In the genomic region with DNA sequence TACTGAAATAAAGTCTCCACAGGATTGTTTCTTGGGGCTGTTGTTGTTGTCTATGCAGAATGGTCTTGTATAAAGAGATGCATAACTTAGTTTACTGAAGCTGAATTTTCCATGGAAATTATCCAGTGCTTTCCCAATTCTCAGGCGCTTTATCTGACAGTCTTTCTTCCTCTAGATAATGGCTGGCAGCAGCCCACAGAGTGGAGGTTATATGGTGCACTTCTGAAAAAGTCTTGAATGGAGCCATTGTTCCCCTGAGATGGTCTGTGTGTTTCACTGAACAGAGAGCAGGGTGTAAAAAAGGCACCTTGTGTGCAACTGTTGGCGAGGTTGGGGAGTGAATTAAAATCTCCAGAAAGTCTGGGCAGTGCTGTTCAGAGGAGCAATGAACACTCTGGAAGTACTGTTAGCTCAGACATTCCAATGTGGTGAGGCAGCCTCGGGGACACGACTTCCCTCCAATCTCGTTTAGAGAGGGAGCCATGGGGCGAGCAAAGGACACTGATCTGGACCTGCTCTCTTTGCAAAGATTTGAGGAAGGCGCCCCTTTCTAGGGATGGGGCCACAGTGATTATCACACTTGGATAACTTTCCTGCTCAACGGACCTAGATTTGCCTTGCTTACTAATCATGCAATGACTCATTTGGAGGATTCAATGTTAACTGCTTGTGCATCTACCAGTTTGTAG, we compare ENCODE assay signal across 8 cellular contexts. TPM values are rescaled to one million over a fixed set of nuclear protein-coding genes. Genes with fewer than 3 reads are reported as not detected.
A peak's percentile ranks its signal among the peaks of the same experiment; 100 is the strongest.
DNase-seq lines count a peak whose midpoint lies in the region; ATAC-seq, FAIRE-seq and TF ChIP-seq lines count a peak whose summit lies in the region.
"Had no signal": no experiment of that assay in that cellular context is flagged by ENCODE, and none has a peak within 500 bp of the region (broad histone marks: within the 10 kb centered on the region; RNA-seq: fewer than 3 reads in every experiment).

No MANE protein-coding gene starts in this region.

- H3K14ac ChIP-seq in H1 (ENCODE audit: insufficient read length), result no peak overlapping the region

- H3K9me3 ChIP-seq in H1 (ENCODE audit: insufficient read depth in 2 of 2, low read depth in 1 of 2, low read length in 1 of 2) (no peaks in the 10 kb centered on the region), lower lobe of right lung (no peaks in the 10 kb centered on the region)

- no peak overlapping the region for H3K4ac ChIP-seq in H1 (replicated peaks; ENCODE audit: insufficient read length, low read depth, low read length)

- H3K4me2 ChIP-seq in H1 (ENCODE audit: insufficient read depth in 1 of 2, low read depth in 2 of 2, low read length in 2 of 2), result no peak overlapping the region

- TF ChIP-seq EP300 in H1 (IDR thresholded peaks at IDR 0.05; ENCODE audit: borderline replicate concordance in 1 of 2, low read depth in 2 of 2, low read length in 2 of 2), result no peak

- ATAC-seq in lower lobe of right lung, result peak; percentile 73
- ATAC-seq in HG02571 (IDR thresholded peaks at IDR 0.05; ENCODE audit: unreplicated experiment), result no peak

- H3K27me3 ChIP-seq in H1 (replicated peaks in 1 of 4; ENCODE audit: control insufficient read depth in 3 of 4, extremely low read depth in 1 of 4, insufficient read depth in 3 of 4, low read length in 3 of 4) (peaks cover 25 to 65% (median 50%) of the 10 kb centered on the region in 4 experiments), lower lobe of right lung (ENCODE audit: low read depth) (peaks cover 18% of the 10 kb centered on the region)

- H2AFZ ChIP-seq in H1 (ENCODE audit: low read length), result no peak overlapping the region

- intact Hi-C loops in lower lobe of right lung (cut with DNase I), result no loop called here

- CTCF ChIA-PET in H1 (lab: Charles Lee; ENCODE audit: partially characterized antibody), result interaction anchor here (1.0 to 2.0 kb wide), 10 partner anchors 10 to 127 kb away, joined by 3 to 7 read pairs (median 3); no protein-coding TSS in a partner anchor

- no peak for TF ChIP-seq POLR2A in H1 (IDR thresholded peaks at IDR 0.05; ENCODE audit: control extremely low read depth in 1 of 2, low read depth in 2 of 2, low read length in 2 of 2)

- DNase-seq in M059J (ENCODE audit: low read depth) (peak; percentile 94), H1 (ENCODE audit: low read depth in 1 of 2, low spot score in 2 of 2) (no peak), lower lobe of right lung (no peak), urothelium cell line (ENCODE audit: low spot score) (peak; percentile 87), NOMO-1 treated with dmso at 0.1 percent for 144 hours (lab: John Stamatoyannopoulos, UW; ENCODE audit: unreplicated experiment) (no peak)
- DNase-seq in stimulated activated CD4-positive, alpha-beta T cell treated with anti-CD3 and anti-CD28 coated beads, Interleukin-15, amount 100 ng/mL, for 24 hours, result no peak

- TF ChIP-seq RAD21 in H1 (IDR thresholded peaks at IDR 0.05 in 1 of 2, conservative IDR thresholded peaks at IDR 0.05 in 1 of 2; ENCODE audit: low read depth in 2 of 2, low read length in 2 of 2), result no peak

- H3K36me3 ChIP-seq in H1 (ENCODE audit: control insufficient read depth in 2 of 4, insufficient read depth in 4 of 4, low read length in 3 of 4) (no peaks in the 10 kb centered on the region), lower lobe of right lung (no peaks in the 10 kb centered on the region)

- no peak overlapping the region; a peak in 1 of 7 replicates for H3K9ac ChIP-seq in H1 (replicated peaks in 1 of 4; ENCODE audit: extremely low read depth in 1 of 4, low read depth in 3 of 4, low read length in 3 of 4)

- peaks cover 0 to 3% (median 0%) of the 10 kb centered on the region in 4 experiments; a peak in 3 of 7 replicates for H3K4me1 ChIP-seq in H1 (replicated peaks in 1 of 4; ENCODE audit: control insufficient read depth in 3 of 4, insufficient read depth in 4 of 4, low read length in 3 of 4)
- peaks cover 19% of the 10 kb centered on the region for H3K4me1 ChIP-seq in lower lobe of right lung

- no peak overlapping the region for H3K56ac ChIP-seq in H1 (replicated peaks; ENCODE audit: insufficient read length, low read depth, low read length)

- no peak overlapping the region for H3K27ac ChIP-seq in H1 (ENCODE audit: low read depth, low read length)
- H3K27ac ChIP-seq in lower lobe of right lung, result no peak overlapping the region

- peaks cover 8% of the 10 kb centered on the region; the same call in 1 of the 2 replicates for H3K23me2 ChIP-seq in H1 (ENCODE audit: low read depth, low read length)

- H3K4me3 ChIP-seq in H1 (ENCODE audit: extremely low read depth in 1 of 4, insufficient read depth in 2 of 4, low read depth in 3 of 4, low read length in 4 of 4), result no peak overlapping the region
- H3K4me3 ChIP-seq in lower lobe of right lung, result no peak overlapping the region
- H3K4me3 ChIP-seq: skin epidermis had no signal

- WGBS in H1 (ENCODE audit: extremely low coverage in 1 of 2, insufficient coverage in 1 of 2, insufficient read length in 1 of 2, insufficient replicate concordance in 2 of 2, low coverage in 1 of 2, low lambda C conversion rate in 2 of 2, missing lambda C conversion rate in 1 of 2), 2 experiments, result 51% methylated on average over 8 of the region's 8 CpGs; no CpG with 5 or more reads in 1 of the 2 experiments

- no peak overlapping the region for H2BK5ac ChIP-seq in H1 (ENCODE audit: low read depth, low read length)

- no peak overlapping the region for H2BK12ac ChIP-seq in H1 (ENCODE audit: low read depth, low read length)

- no peak overlapping the region for H2BK15ac ChIP-seq in H1 (ENCODE audit: low read length)

- no peaks in the 10 kb centered on the region for H3K79me1 ChIP-seq in H1 (ENCODE audit: low read depth, low read length)

- H3K23ac ChIP-seq in H1 (ENCODE audit: insufficient read length), result no peak overlapping the region

- POLR2A ChIA-PET in H1 (lab: Charles Lee; ENCODE audit: partially characterized antibody), result no interaction called here

- TF ChIP-seq CTCF in H1 (IDR thresholded peaks at IDR 0.05; ENCODE audit: control extremely low read depth in 1 of 3, insufficient read depth in 1 of 3, low read depth in 1 of 3, low read length in 3 of 3) (no peak), lower lobe of right lung (IDR thresholded peaks at IDR 0.05) (no peak)

- no peak overlapping the region for H2BK120ac ChIP-seq in H1 (replicated peaks; ENCODE audit: low read depth, low read length)

- no peak overlapping the region for H4K8ac ChIP-seq in H1 (ENCODE audit: extremely low read depth, insufficient read depth, low read length)

- H4K20me1 ChIP-seq in H1 (replicated peaks in 1 of 2; ENCODE audit: control insufficient read depth in 1 of 2, insufficient read depth in 2 of 2, low read length in 2 of 2), result no peaks in the 10 kb centered on the region

- no peak overlapping the region for H4K5ac ChIP-seq in H1 (ENCODE audit: insufficient read length, low read depth, low read length)

- no peak overlapping the region for H2BK20ac ChIP-seq in H1 (ENCODE audit: low read length)

- H3K18ac ChIP-seq in H1 (ENCODE audit: extremely low read depth, low read length), result no peak overlapping the region

- H3K79me2 ChIP-seq in H1 (ENCODE audit: control insufficient read depth in 1 of 2, insufficient read depth in 2 of 2, low read length in 2 of 2), result no peaks in the 10 kb centered on the region

- no peak overlapping the region for H4K91ac ChIP-seq in H1 (replicated peaks; ENCODE audit: insufficient read length, low read length)

- FAIRE-seq in H1 (lab: Jason Lieb, UNC) (no peak), urothelium cell line (lab: Jason Lieb, UNC) (peak; percentile 61)

- H2AK5ac ChIP-seq in H1 (ENCODE audit: low read depth, low read length), result no peak overlapping the region

TF ChIP-seq in H1, 55 proteins besides CTCF, POLR2A, EP300 and RAD21:
- TF ChIP-seq JUN (IDR thresholded peaks at IDR 0.05; ENCODE audit: low read depth, low read length) (peak; percentile 60; the same call in 1 of the 2 replicates), POLR2AphosphoS5 (IDR thresholded peaks at IDR 0.05; ENCODE audit: low read depth, low read length) (no peak), SAP30 (IDR thresholded peaks at IDR 0.05; ENCODE audit: insufficient read depth, insufficient replicate concordance, low read length) (no peak), JUND (IDR thresholded peaks at IDR 0.05; ENCODE audit: low read length) (peak; percentile 70)

RNA-seq across cellular contexts. Expression of a gene that starts 2.0 kb away (rescaled TPM):
- total RNA-seq in M059J (2014; rRNA removed; shearing (Covaris generic)), result 2.3 and 3.4 TPM in 2 replicates
- 0.06 and 0.10 TPM in 2 replicates for total RNA-seq in H1 (2021; fragmentation: NEBNext Ultra II Directional; extraction: Animal tissue kit (Norgen Biotek cat#: 25700))
- polyA plus RNA-seq in H1 (2011; rRNA removed), result 0.05 and 0.06 TPM in 2 replicates
- 0.06 TPM for polyA plus RNA-seq in H1 (2011; cell fraction: cytosol; rRNA removed)
- 0.19 TPM for polyA plus RNA-seq in H1 (2011; cell fraction: nucleus; rRNA removed)
- 0.41 to 0.84 TPM (median 0.49 TPM) in 4 replicates for polyA plus RNA-seq in H1 (2012, experiment 1 of 2)
- 0.04 TPM for polyA plus RNA-seq in H1 (2012, experiment 2 of 2)
- 0.06 TPM for polyA plus RNA-seq in H1 (2013, experiment 1 of 2)
- 0.02 TPM for polyA plus RNA-seq in H1 (2013, experiment 2 of 2)
- 0.19 and 0.20 TPM in 2 replicates for polyA minus RNA-seq in H1 (2011; rRNA and poly(A)+ RNA removed)
- polyA minus RNA-seq in H1 (2011; cell fraction: cytosol; rRNA and poly(A)+ RNA removed), result not detected
- 0.20 TPM for polyA minus RNA-seq in H1 (2011; cell fraction: nucleus; rRNA and poly(A)+ RNA removed)
- 10.5 TPM for total RNA-seq in lower lobe of right lung

Comparison
In these comparisons a context has a peak if more than half of its experiments do, and no peak if none do; other contexts are left out.
1. DNase-seq: peak in M059J (single experiment) and urothelium cell line (single experiment); none in H1 (0 of 2), lower lobe of right lung (single experiment), stimulated activated CD4-positive, alpha-beta T cell treated with anti-CD3 and anti-CD28 coated beads, Interleukin-15, amount 100 ng/mL, for 24 hours (single experiment) and NOMO-1 treated with dmso at 0.1 percent for 144 hours (single experiment).